10 cellular contexts compared by ENCODE assay signal in genomic region chr7:47576909-47577255, GRCh38. TPM values are rescaled to one million over a fixed set of nuclear protein-coding genes. Genes with fewer than 3 reads are reported as not detected.
DNase-seq lines count a peak whose midpoint lies in the region; ATAC-seq and TF ChIP-seq lines count a peak whose summit lies in the region.
"Had no signal": no experiment of that assay in that cellular context is flagged by ENCODE, and none has a peak within 500 bp of the region (broad histone marks: within the 10 kb centered on the region; RNA-seq: fewer than 3 reads in every experiment).

No MANE protein-coding gene starts in this region.

- no peaks in the 10 kb centered on the region for H3K36me3 Mint-ChIP-seq in IgD-negative memory B cell

- H3K9me3 Mint-ChIP-seq in IgD-negative memory B cell, result no peaks in the 10 kb centered on the region

- no peaks in the 10 kb centered on the region for H3K27me3 Mint-ChIP-seq in IgD-negative memory B cell

- no peak for ATAC-seq in HG02763 (IDR thresholded peaks at IDR 0.05; ENCODE audit: unreplicated experiment)

- TF ChIP-seq CTCF in colonic mucosa (IDR thresholded peaks at IDR 0.05), result no peak
- TF ChIP-seq CTCF in suprapubic skin (IDR thresholded peaks at IDR 0.05), result no peak

- H3K36me3 ChIP-seq in colonic mucosa (no peaks in the 10 kb centered on the region), muscle layer of colon (ENCODE audit: insufficient read depth, low read length) (no peaks in the 10 kb centered on the region), suprapubic skin (no peaks in the 10 kb centered on the region)

- peak overlapping the region; percentile 41 to 81 for H3K9ac ChIP-seq in colonic mucosa (ENCODE audit: low read depth in 2 of 2, low read length in 2 of 2)
- peak overlapping the region; percentile 16 for H3K9ac ChIP-seq in muscle layer of colon (ENCODE audit: low read length)

- WGBS in suprapubic skin, result 35% methylated on average over 12 of the region's 12 CpGs

- no peaks in the 10 kb centered on the region for H3K9me3 ChIP-seq in colonic mucosa
- no peaks in the 10 kb centered on the region for H3K9me3 ChIP-seq in muscle layer of colon (ENCODE audit: low read length)
- H3K9me3 ChIP-seq in suprapubic skin, result no peaks in the 10 kb centered on the region

- H3K4me3 Mint-ChIP-seq in IgD-negative memory B cell, result peak overlapping the region in 3 of 4 donors; percentile 0 to 76 (median 76)
- H3K4me3 Mint-ChIP-seq: activated CD4-positive, alpha-beta memory T cell treated with anti-CD3 and anti-CD28 coated beads, Interleukin-2, amount 10 ng/mL, durations not matched to agents 7 days and 5 days had no signal

- H3K27ac Mint-ChIP-seq in IgD-negative memory B cell, result peak overlapping the region; percentile 81 to 93 (median 91)
- H3K27ac Mint-ChIP-seq: activated CD4-positive, alpha-beta memory T cell treated with anti-CD3 and anti-CD28 coated beads, Interleukin-2, amount 10 ng/mL, durations not matched to agents 7 days and 5 days had no signal

- intact Hi-C loops in colonic mucosa (cut with DNase I), result no loop called here

- H3K4me1 Mint-ChIP-seq in IgD-negative memory B cell, result peaks cover 49 to 70% (median 64%) of the 10 kb centered on the region in 3 donors
- H3K4me1 Mint-ChIP-seq: activated CD4-positive, alpha-beta memory T cell treated with anti-CD3 and anti-CD28 coated beads, Interleukin-2, amount 10 ng/mL, durations not matched to agents 7 days and 5 days had no signal

- H3K27me3 ChIP-seq in colonic mucosa (no peaks in the 10 kb centered on the region), muscle layer of colon (ENCODE audit: control insufficient read depth in 1 of 2, insufficient read depth in 2 of 2, low read length in 2 of 2) (no peaks in the 10 kb centered on the region), suprapubic skin (peaks cover 9% of the 10 kb centered on the region)

- H3K27ac ChIP-seq in colonic mucosa (peak overlapping the region; percentile 67), muscle layer of colon (ENCODE audit: low read depth, low read length) (peak overlapping the region; percentile 90), suprapubic skin (peak overlapping the region; percentile 30)

- DNase-seq in colonic mucosa, result no peak
- no peak for DNase-seq in suprapubic skin (ENCODE audit: low spot score in 2 of 2)
- no peak for DNase-seq in T-helper 2 cell
- DNase-seq in stimulated activated CD4-positive, alpha-beta T cell treated with anti-CD3 and anti-CD28 coated beads, Interleukin-2, amount 100 ng/mL, for 48 hours, result no peak
- DNase-seq in RKO (ENCODE audit: low spot score), result no peak
- DNase-seq: activated CD4-positive, alpha-beta memory T cell treated with anti-CD3 and anti-CD28 coated beads, Interleukin-2, amount 10 ng/mL, durations not matched to agents 7 days and 5 days; NCI-H510A treated with DMSO at 0.1 percent for 48 hours had no signal

- no peak for TF ChIP-seq EP300 in suprapubic skin (IDR thresholded peaks at IDR 0.05)

- no peak for TF ChIP-seq POLR2A in suprapubic skin (IDR thresholded peaks at IDR 0.05)

- no peak overlapping the region for H3K4me3 ChIP-seq in colonic mucosa
- H3K4me3 ChIP-seq in muscle layer of colon (ENCODE audit: low read depth in 1 of 2, low read length in 2 of 2), result peak overlapping the region; percentile 5 to 15
- H3K4me3 ChIP-seq in suprapubic skin, result no peak overlapping the region

- H3K4me1 ChIP-seq in colonic mucosa (peaks cover 30% of the 10 kb centered on the region), muscle layer of colon (ENCODE audit: insufficient read depth, low read length) (peaks cover 75% of the 10 kb centered on the region), suprapubic skin (peaks cover 88% of the 10 kb centered on the region)

RNA-seq across cellular contexts. Expression of gene TNS3, which starts 5.0 kb away (rescaled TPM):
- 12.5 TPM for polyA plus RNA-seq in IgD-negative memory B cell
- 10 to 100 TPM; 41.1 to 58.2 TPM for total RNA-seq in colonic mucosa
- total RNA-seq in suprapubic skin, result 10 to 100 TPM; 14.3 to 53.0 (median 31.9) TPM

Comparison
In these comparisons a context has a peak if more than half of its experiments do, and no peak if none do; other contexts are left out.
1. H3K27ac ChIP-seq: peak in every context shown above with its lines; median percentile 90 in muscle layer of colon; 67 in colonic mucosa; 30 in suprapubic skin.
2. H3K4me3 ChIP-seq: peak in muscle layer of colon (2 of 2); none in colonic mucosa (single experiment) and suprapubic skin (single experiment).